24 cellular contexts compared by ENCODE assay signal in the genomic region with DNA sequence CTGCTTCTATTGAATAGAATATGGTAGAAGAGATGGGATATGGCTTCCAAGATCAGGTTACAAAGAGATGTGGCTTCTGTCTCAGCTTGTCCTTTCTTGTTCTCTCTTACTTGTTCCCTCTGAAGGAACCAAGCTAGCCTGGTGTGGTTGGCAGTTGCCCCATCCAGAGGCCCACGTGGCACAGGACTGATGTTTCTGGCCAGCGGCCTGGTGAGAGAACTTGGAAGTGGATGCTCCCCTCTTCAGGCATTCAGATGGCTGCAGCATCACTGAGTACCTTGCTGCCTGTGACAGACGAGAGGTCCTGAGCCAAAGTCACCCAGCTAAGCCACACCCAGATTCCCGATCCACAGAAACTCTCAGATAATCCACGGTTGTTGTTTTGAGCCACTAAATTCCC.
DNase-seq lines count a peak whose midpoint lies in the region; ATAC-seq and TF ChIP-seq lines count a peak whose summit lies in the region.
"Had no signal": no experiment of that assay in that cellular context is flagged by ENCODE, and none has a peak within 500 bp of the region (broad histone marks: within the 10 kb centered on the region; RNA-seq: fewer than 3 reads in every experiment).

No MANE protein-coding gene starts in this region.

- DNase-seq in activated naive CD8-positive, alpha-beta T cell treated with anti-CD3 and anti-CD28 coated beads, Interleukin-2, amount 50 U/mL, for 24 hours = no peak
- no peak for DNase-seq in naive thymus-derived CD4-positive, alpha-beta T cell
- DNase-seq in upper lobe of right lung = peak; percentile 25
- DNase-seq: BE2C; Caco-2; CD4-positive, CD25-positive, alpha-beta regulatory T cell; DMS 273 treated with DMSO at 0.1 percent for 48 hours; DMS79 treated with DMSO at 0.1 percent for 48 hours; HCEC 1CT; Kasumi-1; NCI-H1694; NCI-H2081; NCI-H510A; PC-9; RPMI8226; SHP77 treated with DMSO at 0.1 percent for 48 hours had no signal

- H3K4me1 Mint-ChIP-seq in activated naive CD8-positive, alpha-beta T cell (ENCODE audit: low read depth) = peaks cover 45% of the 10 kb centered on the region
- peaks cover 22% of the 10 kb centered on the region for H3K4me1 Mint-ChIP-seq in activated naive CD8-positive, alpha-beta T cell treated with anti-CD3 and anti-CD28 coated beads, Interleukin-2, amount 50 U/mL, for 24 hours
- peaks cover 13 to 59% (median 41%) of the 10 kb centered on the region in 7 donors for H3K4me1 Mint-ChIP-seq in naive thymus-derived CD4-positive, alpha-beta T cell

- peak overlapping the region; percentile 50 for H3K27ac Mint-ChIP-seq in activated naive CD8-positive, alpha-beta T cell
- no peak overlapping the region for H3K27ac Mint-ChIP-seq in activated naive CD8-positive, alpha-beta T cell treated with anti-CD3 and anti-CD28 coated beads, Interleukin-2, amount 50 U/mL, for 24 hours
- peak overlapping the region in 6 of 9 donors; percentile 3 to 32 (median 24) for H3K27ac Mint-ChIP-seq in naive thymus-derived CD4-positive, alpha-beta T cell
- H3K27ac Mint-ChIP-seq: CD4-positive, CD25-positive, alpha-beta regulatory T cell; GM23338 had no signal

- intact Hi-C loops in naive thymus-derived CD4-positive, alpha-beta T cell (cut with micrococcal nuclease) = no loop called here
- intact Hi-C loops in upper lobe of right lung (cut with DNase I) = no loop called here

- H3K4me3 ChIP-seq in naive thymus-derived CD4-positive, alpha-beta T cell (ENCODE audit: low read length) = no peak overlapping the region
- H3K4me3 ChIP-seq in upper lobe of right lung = no peak overlapping the region
- H3K4me3 ChIP-seq: A549, GM12878, GM23338, PC-9, SK-N-MC had no signal

- peaks cover 4% of the 10 kb centered on the region for H3K36me3 Mint-ChIP-seq in activated naive CD8-positive, alpha-beta T cell
- peaks cover 4% of the 10 kb centered on the region for H3K36me3 Mint-ChIP-seq in activated naive CD8-positive, alpha-beta T cell treated with anti-CD3 and anti-CD28 coated beads, Interleukin-2, amount 50 U/mL, for 24 hours (ENCODE audit: low read depth)
- peaks cover 0 to 38% (median 25%) of the 10 kb centered on the region in 5 donors for H3K36me3 Mint-ChIP-seq in naive thymus-derived CD4-positive, alpha-beta T cell

- H3K4me1 ChIP-seq in naive thymus-derived CD4-positive, alpha-beta T cell (ENCODE audit: control insufficient read depth in 2 of 2, insufficient read depth in 2 of 2, low read length in 2 of 2) = peaks cover 12 to 17% of the 10 kb centered on the region in 2 donors
- H3K4me1 ChIP-seq in upper lobe of right lung = no peaks in the 10 kb centered on the region
- H3K4me1 ChIP-seq: A549, BE2C, Caco-2 had no signal

- no peaks in the 10 kb centered on the region for H3K9me3 Mint-ChIP-seq in activated naive CD8-positive, alpha-beta T cell (ENCODE audit: low read depth)
- H3K9me3 Mint-ChIP-seq in activated naive CD8-positive, alpha-beta T cell treated with anti-CD3 and anti-CD28 coated beads, Interleukin-2, amount 50 U/mL, for 24 hours = peaks cover 4% of the 10 kb centered on the region
- H3K9me3 Mint-ChIP-seq in naive thymus-derived CD4-positive, alpha-beta T cell = peaks cover 0 to 3% (median 0%) of the 10 kb centered on the region in 11 donors
- H3K9me3 Mint-ChIP-seq: CD4-positive, CD25-positive, alpha-beta regulatory T cell had no signal

- H3K9me3 ChIP-seq in naive thymus-derived CD4-positive, alpha-beta T cell (ENCODE audit: control insufficient read depth in 2 of 3, low read length in 3 of 3) = no peaks in the 10 kb centered on the region
- H3K9me3 ChIP-seq in upper lobe of right lung = no peaks in the 10 kb centered on the region
- H3K9me3 ChIP-seq: A549, BE2C had no signal

- H3K4me3 Mint-ChIP-seq in activated naive CD8-positive, alpha-beta T cell = no peak overlapping the region
- H3K4me3 Mint-ChIP-seq in activated naive CD8-positive, alpha-beta T cell treated with anti-CD3 and anti-CD28 coated beads, Interleukin-2, amount 50 U/mL, for 24 hours = no peak overlapping the region
- H3K4me3 Mint-ChIP-seq in naive thymus-derived CD4-positive, alpha-beta T cell = no peak overlapping the region
- H3K4me3 Mint-ChIP-seq: CD4-positive, CD25-positive, alpha-beta regulatory T cell; GM23338 had no signal

- POLR2A ChIA-PET in naive thymus-derived CD4-positive, alpha-beta T cell (lab: Charles Lee) = interaction anchor here (0.7 kb wide), 1 partner anchor 49 kb away, joined by 3 read pairs; no protein-coding TSS in a partner anchor

- no peaks in the 10 kb centered on the region for H3K27me3 Mint-ChIP-seq in activated naive CD8-positive, alpha-beta T cell
- H3K27me3 Mint-ChIP-seq in activated naive CD8-positive, alpha-beta T cell treated with anti-CD3 and anti-CD28 coated beads, Interleukin-2, amount 50 U/mL, for 24 hours = no peaks in the 10 kb centered on the region
- no peaks in the 10 kb centered on the region for H3K27me3 Mint-ChIP-seq in naive thymus-derived CD4-positive, alpha-beta T cell
- H3K27me3 Mint-ChIP-seq: CD4-positive, CD25-positive, alpha-beta regulatory T cell had no signal

- H3K27ac ChIP-seq in angular gyrus (ENCODE audit: low read depth, low read length) (peak overlapping the region; percentile 10), upper lobe of right lung (no peak overlapping the region)
- no peak overlapping the region for H3K27ac ChIP-seq in naive thymus-derived CD4-positive, alpha-beta T cell (ENCODE audit: low read depth, low read length)
- H3K27ac ChIP-seq: A549, PC-9, SK-N-MC had no signal

- H3K36me3 ChIP-seq in naive thymus-derived CD4-positive, alpha-beta T cell (ENCODE audit: control insufficient read depth in 2 of 3, insufficient read depth in 3 of 3, low read length in 3 of 3) = peaks cover 0 to 10% (median 0%) of the 10 kb centered on the region in 3 experiments
- no peaks in the 10 kb centered on the region for H3K36me3 ChIP-seq in upper lobe of right lung
- H3K36me3 ChIP-seq: BE2C had no signal

- CTCF ChIA-PET in naive thymus-derived CD4-positive, alpha-beta T cell (lab: Charles Lee) = no interaction called here

- TF ChIP-seq CTCF in upper lobe of right lung (IDR thresholded peaks at IDR 0.05) = no peak

- no peak for ATAC-seq in activated naive CD8-positive, alpha-beta T cell treated with anti-CD3 and anti-CD28 coated beads, Interleukin-2, amount 50 U/mL, for 24 hours
- ATAC-seq in naive thymus-derived CD4-positive, alpha-beta T cell = no peak
- ATAC-seq in upper lobe of right lung = no peak
- no peak for ATAC-seq in GM18867 (IDR thresholded peaks at IDR 0.05; ENCODE audit: unreplicated experiment)
- ATAC-seq in SK-N-SH treated with all-trans-retinoic acid at 6 μM for 48 hours = no peak
- ATAC-seq: A549, GM12878, GM23338 had no signal

- no peaks in the 10 kb centered on the region for H3K27me3 ChIP-seq in naive thymus-derived CD4-positive, alpha-beta T cell (ENCODE audit: control insufficient read depth in 2 of 2, insufficient read depth in 2 of 2, low read length in 2 of 2)
- no peaks in the 10 kb centered on the region for H3K27me3 ChIP-seq in upper lobe of right lung
- H3K27me3 ChIP-seq: BE2C had no signal

TF ChIP-seq in SK-N-SH treated with all-trans-retinoic acid at 6 μM for 48 hours, 23 proteins besides CTCF, POLR2A, EP300 and RAD21:
- TF ChIP-seq, protein P1, sequence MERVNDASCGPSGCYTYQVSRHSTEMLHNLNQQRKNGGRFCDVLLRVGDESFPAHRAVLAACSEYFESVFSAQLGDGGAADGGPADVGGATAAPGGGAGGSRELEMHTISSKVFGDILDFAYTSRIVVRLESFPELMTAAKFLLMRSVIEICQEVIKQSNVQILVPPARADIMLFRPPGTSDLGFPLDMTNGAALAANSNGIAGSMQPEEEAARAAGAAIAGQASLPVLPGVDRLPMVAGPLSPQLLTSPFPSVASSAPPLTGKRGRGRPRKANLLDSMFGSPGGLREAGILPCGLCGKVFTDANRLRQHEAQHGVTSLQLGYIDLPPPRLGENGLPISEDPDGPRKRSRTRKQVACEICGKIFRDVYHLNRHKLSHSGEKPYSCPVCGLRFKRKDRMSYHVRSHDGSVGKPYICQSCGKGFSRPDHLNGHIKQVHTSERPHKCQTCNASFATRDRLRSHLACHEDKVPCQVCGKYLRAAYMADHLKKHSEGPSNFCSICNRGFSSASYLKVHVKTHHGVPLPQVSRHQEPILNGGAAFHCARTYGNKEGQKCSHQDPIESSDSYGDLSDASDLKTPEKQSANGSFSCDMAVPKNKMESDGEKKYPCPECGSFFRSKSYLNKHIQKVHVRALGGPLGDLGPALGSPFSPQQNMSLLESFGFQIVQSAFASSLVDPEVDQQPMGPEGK (CRISPR knock-in tag; IDR thresholded peaks at IDR 0.05; ENCODE audit: borderline replicate concordance) = no peak
- no peak for TF ChIP-seq ISL1 (CRISPR knock-in tag; IDR thresholded peaks at IDR 0.05)
- TF ChIP-seq TOX (CRISPR knock-in tag; IDR thresholded peaks at IDR 0.05; ENCODE audit: borderline replicate concordance) = no peak
- TF ChIP-seq, protein P2, sequence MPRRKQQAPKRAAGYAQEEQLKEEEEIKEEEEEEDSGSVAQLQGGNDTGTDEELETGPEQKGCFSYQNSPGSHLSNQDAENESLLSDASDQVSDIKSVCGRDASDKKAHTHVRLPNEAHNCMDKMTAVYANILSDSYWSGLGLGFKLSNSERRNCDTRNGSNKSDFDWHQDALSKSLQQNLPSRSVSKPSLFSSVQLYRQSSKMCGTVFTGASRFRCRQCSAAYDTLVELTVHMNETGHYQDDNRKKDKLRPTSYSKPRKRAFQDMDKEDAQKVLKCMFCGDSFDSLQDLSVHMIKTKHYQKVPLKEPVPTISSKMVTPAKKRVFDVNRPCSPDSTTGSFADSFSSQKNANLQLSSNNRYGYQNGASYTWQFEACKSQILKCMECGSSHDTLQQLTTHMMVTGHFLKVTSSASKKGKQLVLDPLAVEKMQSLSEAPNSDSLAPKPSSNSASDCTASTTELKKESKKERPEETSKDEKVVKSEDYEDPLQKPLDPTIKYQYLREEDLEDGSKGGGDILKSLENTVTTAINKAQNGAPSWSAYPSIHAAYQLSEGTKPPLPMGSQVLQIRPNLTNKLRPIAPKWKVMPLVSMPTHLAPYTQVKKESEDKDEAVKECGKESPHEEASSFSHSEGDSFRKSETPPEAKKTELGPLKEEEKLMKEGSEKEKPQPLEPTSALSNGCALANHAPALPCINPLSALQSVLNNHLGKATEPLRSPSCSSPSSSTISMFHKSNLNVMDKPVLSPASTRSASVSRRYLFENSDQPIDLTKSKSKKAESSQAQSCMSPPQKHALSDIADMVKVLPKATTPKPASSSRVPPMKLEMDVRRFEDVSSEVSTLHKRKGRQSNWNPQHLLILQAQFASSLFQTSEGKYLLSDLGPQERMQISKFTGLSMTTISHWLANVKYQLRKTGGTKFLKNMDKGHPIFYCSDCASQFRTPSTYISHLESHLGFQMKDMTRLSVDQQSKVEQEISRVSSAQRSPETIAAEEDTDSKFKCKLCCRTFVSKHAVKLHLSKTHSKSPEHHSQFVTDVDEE (CRISPR knock-in tag; IDR thresholded peaks at IDR 0.05) = no peak
- TF ChIP-seq ZFP3 (CRISPR knock-in tag; IDR thresholded peaks at IDR 0.05) = no peak
- TF ChIP-seq ESRRG (CRISPR knock-in tag; IDR thresholded peaks at IDR 0.05) = no peak
